In the genomic region with DNA sequence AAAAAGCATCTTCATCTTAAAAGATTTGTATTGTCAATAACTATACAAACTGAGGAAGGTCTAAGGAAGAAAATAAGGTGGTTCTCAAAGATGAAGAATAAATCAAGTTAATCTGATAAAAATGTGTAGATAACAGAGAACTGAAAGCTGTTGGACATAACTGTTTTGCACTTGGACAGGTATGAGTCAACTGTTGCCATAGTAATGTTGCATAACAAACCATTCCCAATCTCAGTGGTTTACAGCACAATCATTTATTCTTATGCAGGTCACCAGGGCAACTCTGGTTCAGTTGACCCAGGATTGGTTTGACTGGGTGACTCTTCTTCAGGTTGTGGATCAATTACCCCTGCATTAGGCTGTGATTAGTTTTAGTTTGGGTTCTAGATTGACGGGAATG, we compare ENCODE assay signal across 10 cellular contexts.
DNase-seq lines count a peak whose midpoint lies in the region; ATAC-seq, FAIRE-seq and TF ChIP-seq lines count a peak whose summit lies in the region.
"Had no signal": no experiment of that assay in that cellular context is flagged by ENCODE, and none has a peak within 500 bp of the region (broad histone marks: within the 10 kb centered on the region; RNA-seq: fewer than 3 reads in every experiment).

No MANE protein-coding gene starts in this region.

- H2AK5ac ChIP-seq in mesendoderm (ENCODE audit: low read length), result no peak overlapping the region

- H2BK120ac ChIP-seq in mesendoderm (ENCODE audit: low read depth, low read length), result no peak overlapping the region

- H3K9ac ChIP-seq in GM12878 (ENCODE audit: control insufficient read depth, insufficient read depth, low read length) (no peak overlapping the region), mesendoderm (ENCODE audit: low read length) (no peak overlapping the region)

- H3K9me3 ChIP-seq in GM12878 (replicated peaks; ENCODE audit: control insufficient read depth, insufficient read depth, low read length), result no peaks in the 10 kb centered on the region
- H3K9me3 ChIP-seq in tibial artery, result no peaks in the 10 kb centered on the region
- H3K9me3 ChIP-seq: spleen had no signal

- H4K8ac ChIP-seq in mesendoderm (ENCODE audit: low read depth, low read length), result no peak overlapping the region

- H3K79me2 ChIP-seq in GM12878 (ENCODE audit: control insufficient read depth, insufficient read depth, low read length) (no peaks in the 10 kb centered on the region), mesendoderm (ENCODE audit: control insufficient read depth, insufficient read depth, low read length) (no peaks in the 10 kb centered on the region)

- H3K36me3 ChIP-seq in GM12878 (ENCODE audit: control insufficient read depth in 2 of 2, insufficient read depth in 2 of 2, low read length in 1 of 2) (no peaks in the 10 kb centered on the region), mesendoderm (ENCODE audit: control insufficient read depth, insufficient read depth, low read length) (no peaks in the 10 kb centered on the region), tibial artery (no peaks in the 10 kb centered on the region)
- H3K36me3 ChIP-seq: spleen had no signal

- 36% methylated on average over 1 of the region's 1 CpG for WGBS in GM12878 (ENCODE audit: insufficient coverage, insufficient replicate concordance, low lambda C conversion rate, missing lambda C conversion rate)
- WGBS in mesendoderm (ENCODE audit: extremely low coverage, insufficient coverage, low lambda C conversion rate), result no CpG with 5 or more reads among the region's 1 CpG

- in situ Hi-C loops in GM12878 (cut with MboI), result no loop called here

- H3K27ac ChIP-seq in GM12878 (ENCODE audit: control insufficient read depth, insufficient read depth) (no peak overlapping the region), mesendoderm (ENCODE audit: low read depth, low read length) (no peak overlapping the region), tibial artery (no peak overlapping the region)
- H3K27ac ChIP-seq: spleen had no signal

- H3K4ac ChIP-seq in mesendoderm (ENCODE audit: low read depth, low read length), result no peak overlapping the region

- peak; percentile 61 for DNase-seq in GM04504 (ENCODE audit: low read depth)
- DNase-seq in GM12878 (ENCODE audit: low read depth, low spot score), result no peak
- peak; percentile 2 for DNase-seq in mesendoderm
- DNase-seq in GM19240 (ENCODE audit: insufficient read length, low spot score), result no peak
- no peak for DNase-seq in tibial artery
- DNase-seq in GM12892 (ENCODE audit: insufficient read length), result no peak
- DNase-seq: spleen, T-helper 1 cell had no signal

- intact Hi-C loops in GM12878 (cut with micrococcal nuclease; ENCODE audit: unreplicated experiment) (no loop called here), tibial artery (cut with DNase I; ENCODE audit: low total_unique reads) (no loop called here)

- H3K27me3 ChIP-seq in GM12878 (replicated peaks in 1 of 2; ENCODE audit: control insufficient read depth in 2 of 2, insufficient read depth in 2 of 2, low read length in 1 of 2) (no peaks in the 10 kb centered on the region), mesendoderm (ENCODE audit: insufficient read depth, low read length, poor library complexity) (no peaks in the 10 kb centered on the region), tibial artery (no peaks in the 10 kb centered on the region)
- H3K27me3 ChIP-seq: spleen had no signal

- no peaks in the 10 kb centered on the region for H4K20me1 ChIP-seq in GM12878 (ENCODE audit: control insufficient read depth, insufficient read depth)

- CTCF ChIA-PET in GM12878 (lab: Yijun Ruan, JAX), result no interaction called here

- no peaks in the 10 kb centered on the region for H3K4me1 ChIP-seq in GM12878 (ENCODE audit: control insufficient read depth, insufficient read depth, low read length)
- H3K4me1 ChIP-seq in mesendoderm (ENCODE audit: control insufficient read depth, low read depth, low read length), result no peaks in the 10 kb centered on the region
- H3K4me1 ChIP-seq in tibial artery, result no peaks in the 10 kb centered on the region
- H3K4me1 ChIP-seq: spleen had no signal

- H2BK15ac ChIP-seq in mesendoderm (replicated peaks; ENCODE audit: low read depth), result no peak overlapping the region

- H3K79me1 ChIP-seq in mesendoderm (ENCODE audit: low read length), result no peaks in the 10 kb centered on the region

- no peak overlapping the region for H3K23ac ChIP-seq in mesendoderm (ENCODE audit: low read length)

- no peak for TF ChIP-seq RAD21 in Ishikawa (IDR thresholded peaks at IDR 0.05; ENCODE audit: low read depth)
- no peak for TF ChIP-seq RAD21 in GM12878 (IDR thresholded peaks at IDR 0.05; ENCODE audit: insufficient read depth, low read depth, low read length)

- no peak for TF ChIP-seq EP300 in Ishikawa (IDR thresholded peaks at IDR 0.05; ENCODE audit: borderline replicate concordance)
- no peak for TF ChIP-seq EP300 in GM12878 (IDR thresholded peaks at IDR 0.05; ENCODE audit: borderline replicate concordance in 1 of 2, control insufficient read depth in 1 of 2, low read depth in 2 of 2, low read length in 2 of 2)

- TF ChIP-seq CTCF in GM12878 (IDR thresholded peaks at IDR 0.05 in 2 of 3, conservative IDR thresholded peaks at IDR 0.05 in 1 of 3; ENCODE audit: control insufficient read depth in 2 of 3, extremely low read depth in 1 of 3, insufficient read depth in 1 of 3, low read depth in 3 of 3, low read length in 3 of 3) (no peak), tibial artery (IDR thresholded peaks at IDR 0.05) (no peak)

- H3K4me3 ChIP-seq in GM12878 (no peak overlapping the region), mesendoderm (ENCODE audit: low read length) (no peak overlapping the region), tibial artery (no peak overlapping the region)
- H3K4me3 ChIP-seq: spleen had no signal

- H2BK5ac ChIP-seq in mesendoderm (ENCODE audit: low read length), result no peak overlapping the region

- no peak overlapping the region for H4K5ac ChIP-seq in mesendoderm (ENCODE audit: low read length)

- ATAC-seq in GM12878 (peak; percentile 76), GM21723 (IDR thresholded peaks at IDR 0.05; ENCODE audit: unreplicated experiment) (no peak)

- POLR2A ChIA-PET in GM12878 (lab: Charles Lee), result no interaction called here

- TF ChIP-seq POLR2A in GM12878 (IDR thresholded peaks at IDR 0.05; ENCODE audit: low read depth, low read length) (no peak), GM12892 (IDR thresholded peaks at IDR 0.05; ENCODE audit: low read depth, low read length) (no peak)

- H3K4me2 ChIP-seq in GM12878 (ENCODE audit: control insufficient read depth, insufficient read depth) (no peak overlapping the region), mesendoderm (ENCODE audit: low read length) (no peak overlapping the region)

- SMC1A ChIA-PET in GM12878 (lab: Charles Lee; ENCODE audit: uncharacterized antibody, unreplicated experiment), result no interaction called here

- FAIRE-seq in GM12878 (lab: Jason Lieb, UNC), result no peak
- no peak for FAIRE-seq in GM12892 (lab: Jason Lieb, UNC)

- no peak overlapping the region for H3K18ac ChIP-seq in mesendoderm (ENCODE audit: low read length)

- H3K56ac ChIP-seq in mesendoderm (ENCODE audit: low read length), result no peak overlapping the region

- RAD21 ChIA-PET in GM12878 (lab: Charles Lee; ENCODE audit: unreplicated experiment), result no interaction called here

- BruUV-seq in GM12878 (replicated peaks; lab: Mats Ljungman, UMichigan), result no TSS peak

- no peak overlapping the region for H2AFZ ChIP-seq in GM12878 (ENCODE audit: control insufficient read depth, low read depth, low read length)

TF ChIP-seq in Ishikawa, 13 proteins besides CTCF, POLR2A, EP300 and RAD21 (continues in another document):
- TF ChIP-seq ZBTB7A (IDR thresholded peaks at IDR 0.05; ENCODE audit: low read depth), result no peak
- TF ChIP-seq TAF1 (IDR thresholded peaks at IDR 0.05; ENCODE audit: low read depth), result no peak
- TF ChIP-seq CEBPB (IDR thresholded peaks at IDR 0.05), result peak; percentile 27; the same call in 1 of the 2 replicates
- no peak for TF ChIP-seq NFIC (IDR thresholded peaks at IDR 0.05)
- TF ChIP-seq EGR1 (IDR thresholded peaks at IDR 0.05), result no peak

TF ChIP-seq in GM12878, 131 proteins besides CTCF, POLR2A, EP300 and RAD21:
- TF ChIP-seq MYC (IDR thresholded peaks at IDR 0.05; ENCODE audit: insufficient read depth, insufficient read length, insufficient replicate concordance, low read length, severe bottlenecking) (no peak), ZNF24 (IDR thresholded peaks at IDR 0.05) (no peak), ZZZ3 (IDR thresholded peaks at IDR 0.05; ENCODE audit: control insufficient read depth, insufficient read length, low read depth) (no peak), SUZ12 (IDR thresholded peaks at IDR 0.05; ENCODE audit: unreplicated experiment) (no peak), ZBED1 (IDR thresholded peaks at IDR 0.05; ENCODE audit: borderline replicate concordance) (no peak), FOXK2 (IDR thresholded peaks at IDR 0.05) (no peak)
- TF ChIP-seq, protein P1, sequence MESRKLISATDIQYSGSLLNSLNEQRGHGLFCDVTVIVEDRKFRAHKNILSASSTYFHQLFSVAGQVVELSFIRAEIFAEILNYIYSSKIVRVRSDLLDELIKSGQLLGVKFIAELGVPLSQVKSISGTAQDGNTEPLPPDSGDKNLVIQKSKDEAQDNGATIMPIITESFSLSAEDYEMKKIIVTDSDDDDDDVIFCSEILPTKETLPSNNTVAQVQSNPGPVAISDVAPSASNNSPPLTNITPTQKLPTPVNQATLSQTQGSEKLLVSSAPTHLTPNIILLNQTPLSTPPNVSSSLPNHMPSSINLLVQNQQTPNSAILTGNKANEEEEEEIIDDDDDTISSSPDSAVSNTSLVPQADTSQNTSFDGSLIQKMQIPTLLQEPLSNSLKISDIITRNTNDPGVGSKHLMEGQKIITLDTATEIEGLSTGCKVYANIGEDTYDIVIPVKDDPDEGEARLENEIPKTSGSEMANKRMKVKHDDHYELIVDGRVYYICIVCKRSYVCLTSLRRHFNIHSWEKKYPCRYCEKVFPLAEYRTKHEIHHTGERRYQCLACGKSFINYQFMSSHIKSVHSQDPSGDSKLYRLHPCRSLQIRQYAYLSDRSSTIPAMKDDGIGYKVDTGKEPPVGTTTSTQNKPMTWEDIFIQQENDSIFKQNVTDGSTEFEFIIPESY (IDR thresholded peaks at IDR 0.05), result no peak
- TF ChIP-seq, protein P2, sequence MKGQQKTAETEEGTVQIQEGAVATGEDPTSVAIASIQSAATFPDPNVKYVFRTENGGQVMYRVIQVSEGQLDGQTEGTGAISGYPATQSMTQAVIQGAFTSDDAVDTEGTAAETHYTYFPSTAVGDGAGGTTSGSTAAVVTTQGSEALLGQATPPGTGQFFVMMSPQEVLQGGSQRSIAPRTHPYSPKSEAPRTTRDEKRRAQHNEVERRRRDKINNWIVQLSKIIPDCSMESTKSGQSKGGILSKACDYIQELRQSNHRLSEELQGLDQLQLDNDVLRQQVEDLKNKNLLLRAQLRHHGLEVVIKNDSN (IDR thresholded peaks at IDR 0.05; ENCODE audit: borderline replicate concordance, extremely low read length, insufficient read depth, low read depth, low read length), result no peak

Comparison
In these comparisons a context has a peak if more than half of its experiments do, and no peak if none do; other contexts are left out.
1. DNase-seq: peak in GM04504 (single experiment) and mesendoderm (single experiment); none in GM12878 (single experiment), GM19240 (single experiment), tibial artery (0 of 2) and GM12892 (single experiment).